ENCODE assay signal across 8 cellular contexts in genomic region chr11:36509694-36510566, GRCh38. TPM values are rescaled to one million over a fixed set of nuclear protein-coding genes. Genes with fewer than 3 reads are reported as not detected.
DNase-seq lines count a peak whose midpoint lies in the region; ATAC-seq and TF ChIP-seq lines count a peak whose summit lies in the region.

Gene TRAF6 (minus strand): TSS chr11:36510272. CDS start chr11:36501515, 8,757 bp downstream.

- DNase-seq in GM06990 (ENCODE audit: extremely low read depth, insufficient read length) (peak; percentile 90), H9 (peak; percentile 89), SK-N-MC (ENCODE audit: low read depth, low spot score) (no peak), glomerular endothelial cell (ENCODE audit: extremely low read depth, low read depth, low spot score) (no peak), omental fat pad (ENCODE audit: low spot score) (peak; percentile 78)
- peak; percentile 90 for DNase-seq in activated naive CD4-positive, alpha-beta T cell treated with anti-CD3 and anti-CD28 coated beads, Interleukin-2, amount 10 ng/mL, durations not matched to agents 7 days and 5 days

- H3K36me3 ChIP-seq in GM06990 (ENCODE audit: control insufficient read depth, insufficient read depth, low read length) (no peaks in the 10 kb centered on the region), Loucy (ENCODE audit: insufficient read depth, low read length) (no peaks in the 10 kb centered on the region), SK-N-MC (ENCODE audit: insufficient read depth, low read length) (no peaks in the 10 kb centered on the region; the same call in 1 of the 2 replicates)

- H2AFZ ChIP-seq in H9 (ENCODE audit: low read length): peak within 1 kb of the TSS; percentile 45
- H2AFZ ChIP-seq in Loucy (ENCODE audit: low read length): peak within 1 kb of the TSS; percentile 97

- peak within 1 kb of the TSS; percentile 99 for H3K18ac ChIP-seq in H9 (ENCODE audit: insufficient read length, low read depth, low read length)

- TF ChIP-seq CTCF in GM06990 (IDR thresholded peaks at IDR 0.05; ENCODE audit: insufficient read depth, low read length, poor library complexity, severe bottlenecking) (peak; percentile 82), H9 (conservative IDR thresholded peaks at IDR 0.05) (peak; percentile 95), Loucy (conservative IDR thresholded peaks at IDR 0.05; ENCODE audit: low read length) (peak; percentile 71), omental fat pad (IDR thresholded peaks at IDR 0.05) (peak in 1 of 3 donors; percentile 57)

- peak within 1 kb of the TSS in 2 of 3 experiments; percentile 87 to 96; a peak in 5 of 7 replicates for H3K27ac Mint-ChIP-seq in H9
- peak within 1 kb of the TSS; percentile 92 for H3K27ac Mint-ChIP-seq in activated naive CD4-positive, alpha-beta T cell treated with anti-CD3 and anti-CD28 coated beads, Interleukin-2, amount 10 ng/mL, durations not matched to agents 7 days and 5 days

- peak within 1 kb of the TSS; percentile 93 to 98 for H3K4me3 Mint-ChIP-seq in H9
- H3K4me3 Mint-ChIP-seq in activated naive CD4-positive, alpha-beta T cell treated with anti-CD3 and anti-CD28 coated beads, Interleukin-2, amount 10 ng/mL, durations not matched to agents 7 days and 5 days: peak within 1 kb of the TSS; percentile 99

- no peak within 1 kb of the TSS for H2BK5ac ChIP-seq in H9 (ENCODE audit: insufficient read length, low read length)

- ATAC-seq in omental fat pad (ENCODE audit: low FRiP score): peak; percentile 98

- H3K27me3 ChIP-seq in GM06990 (replicated peaks; ENCODE audit: control insufficient read depth, insufficient read depth, low read length) (no peaks in the 10 kb centered on the region), H9 (ENCODE audit: insufficient read depth, low read length) (no peaks in the 10 kb centered on the region), Loucy (ENCODE audit: insufficient read depth, low read length, poor library complexity, severe bottlenecking) (no peaks in the 10 kb centered on the region)

- no peak within 1 kb of the TSS for H4K91ac ChIP-seq in H9 (ENCODE audit: insufficient read length, low read depth, low read length)

- peaks cover 0 to 2% (median 0%) of the 10 kb centered on the region in 3 experiments; a peak in 2 of 7 replicates for H3K36me3 Mint-ChIP-seq in H9 (ENCODE audit: insufficient read depth in 1 of 3, low read depth in 3 of 3)
- peaks cover 12% of the 10 kb centered on the region for H3K36me3 Mint-ChIP-seq in activated naive CD4-positive, alpha-beta T cell treated with anti-CD3 and anti-CD28 coated beads, Interleukin-2, amount 10 ng/mL, durations not matched to agents 7 days and 5 days

- H3K23ac ChIP-seq in H9 (ENCODE audit: insufficient read length, low read depth, low read length): no peak within 1 kb of the TSS

- no peaks in the 10 kb centered on the region for H4K20me1 ChIP-seq in H9 (ENCODE audit: control insufficient read depth, insufficient read depth, insufficient read length)
- peaks cover 32% of the 10 kb centered on the region for H4K20me1 ChIP-seq in Loucy (ENCODE audit: insufficient read depth, low read length, poor library complexity, severe bottlenecking)

- H3K9me3 Mint-ChIP-seq in H9: no peaks in the 10 kb centered on the region; a peak in 2 of 5 replicates
- no peaks in the 10 kb centered on the region for H3K9me3 Mint-ChIP-seq in activated naive CD4-positive, alpha-beta T cell treated with anti-CD3 and anti-CD28 coated beads, Interleukin-2, amount 10 ng/mL, durations not matched to agents 7 days and 5 days

- peaks cover 15 to 17% of the 10 kb centered on the region in 2 experiments for H3K4me1 Mint-ChIP-seq in H9
- peaks cover 30% of the 10 kb centered on the region for H3K4me1 Mint-ChIP-seq in activated naive CD4-positive, alpha-beta T cell treated with anti-CD3 and anti-CD28 coated beads, Interleukin-2, amount 10 ng/mL, durations not matched to agents 7 days and 5 days

- H2AK5ac ChIP-seq in H9 (ENCODE audit: insufficient read length, low read length): no peak within 1 kb of the TSS

- 0 out of 2 replicates have a peak, but pooled peaks cover 5% of the 10 kb centered on the region for H3F3A ChIP-seq in Loucy (ENCODE audit: low read depth)

- no peak within 1 kb of the TSS for H2BK20ac ChIP-seq in H9 (ENCODE audit: low read depth, low read length, poor library complexity, severe bottlenecking)

- H3K14ac ChIP-seq in H9 (ENCODE audit: insufficient read depth, low read length): peak within 1 kb of the TSS; percentile 99

- CTCF ChIA-PET in activated naive CD4-positive, alpha-beta T cell treated with anti-CD3 and anti-CD28 coated beads, Interleukin-2, amount 10 ng/mL, durations not matched to agents 7 days and 5 days (lab: Charles Lee): interaction anchor here (0.6 to 3.2 kb wide), 11 partner anchors 9 to 220 kb away, joined by 3 to 17 read pairs (median 6); no protein-coding TSS in a partner anchor

- H3K79me1 ChIP-seq in H9 (ENCODE audit: insufficient read depth, low read depth, low read length, poor library complexity, severe bottlenecking): no peaks in the 10 kb centered on the region

- H2BK15ac ChIP-seq in H9 (ENCODE audit: low read depth, low read length): no peak within 1 kb of the TSS

- H3K4me3 ChIP-seq in GM06990 (replicated peaks; ENCODE audit: low read depth, low read length) (peak within 1 kb of the TSS; percentile 96), Loucy (ENCODE audit: low read length, poor library complexity, severe bottlenecking) (peak within 1 kb of the TSS; percentile 80), SK-N-MC (peak within 1 kb of the TSS; percentile 96)

- H3K79me2 ChIP-seq in H9 (ENCODE audit: insufficient read depth, low read length): no peaks in the 10 kb centered on the region
- H3K79me2 ChIP-seq in Loucy (ENCODE audit: insufficient read depth, low read length): peaks cover 40% of the 10 kb centered on the region

- no peak within 1 kb of the TSS for H3K56ac ChIP-seq in H9 (ENCODE audit: insufficient read length, low read depth, low read length)

- H3K9ac ChIP-seq in H9 (ENCODE audit: extremely low read depth, insufficient read length, low read length): peak within 1 kb of the TSS; percentile 87
- peak within 1 kb of the TSS; percentile 81 for H3K9ac ChIP-seq in Loucy (ENCODE audit: low read depth, low read length, poor library complexity, severe bottlenecking)
- H3K9ac ChIP-seq in SK-N-MC (ENCODE audit: insufficient read length): peak within 1 kb of the TSS; percentile 87

- H3K9me2 ChIP-seq in Loucy (replicated peaks; ENCODE audit: low read depth, low read length): no peaks in the 10 kb centered on the region

- peaks cover 7% of the 10 kb centered on the region for H3K23me2 ChIP-seq in H9 (ENCODE audit: insufficient read length, low read depth, low read length, poor library complexity, severe bottlenecking)

- H3K4me1 ChIP-seq in H9 (ENCODE audit: insufficient read depth, low read length) (peaks cover 2% of the 10 kb centered on the region; the same call in 1 of the 2 replicates), Loucy (ENCODE audit: insufficient read depth, low read length, poor library complexity, severe bottlenecking) (peaks cover 40% of the 10 kb centered on the region)

- H3K9me3 ChIP-seq in H9 (ENCODE audit: control insufficient read depth, low read depth, low read length) (no peaks in the 10 kb centered on the region), Loucy (ENCODE audit: insufficient read depth, low read depth, low read length) (peaks cover 4% of the 10 kb centered on the region; the same call in 1 of the 2 replicates), SK-N-MC (ENCODE audit: low read depth, low read length) (0 out of 2 replicates have a peak, but pooled peaks cover 3% of the 10 kb centered on the region)

- H3T11ph ChIP-seq in H9 (ENCODE audit: low read length): no peak within 1 kb of the TSS

- H2BK120ac ChIP-seq in H9 (ENCODE audit: low read depth, low read length, poor library complexity, severe bottlenecking): no peak within 1 kb of the TSS

- H4K8ac ChIP-seq in H9 (replicated peaks; ENCODE audit: insufficient read length, low read depth, low read length): no peak within 1 kb of the TSS

- H3K4ac ChIP-seq in H9 (ENCODE audit: low read depth, low read length): no peak within 1 kb of the TSS

- H3K27ac ChIP-seq in H9 (ENCODE audit: insufficient read length, low read depth, low read length): no peak within 1 kb of the TSS
- no peak within 1 kb of the TSS for H3K27ac ChIP-seq in SK-N-MC
- H3K27ac ChIP-seq in temporal lobe (ENCODE audit: low read depth, low read length): peak within 1 kb of the TSS; percentile 73

- H3K4me2 ChIP-seq in H9 (ENCODE audit: insufficient read depth, insufficient read length, low read length) (peak within 1 kb of the TSS; percentile 70), Loucy (ENCODE audit: low read depth, low read length, poor library complexity, severe bottlenecking) (peak within 1 kb of the TSS; percentile 79)

- no peak within 1 kb of the TSS for H4K5ac ChIP-seq in H9 (ENCODE audit: insufficient read length, low read depth, low read length)

- no peak within 1 kb of the TSS for H2BK12ac ChIP-seq in H9 (ENCODE audit: insufficient read length, low read depth, low read length)

- peaks cover 25% of the 10 kb centered on the region for H3K27me3 Mint-ChIP-seq in H9 (ENCODE audit: low read depth)
- peaks cover 10% of the 10 kb centered on the region for H3K27me3 Mint-ChIP-seq in activated naive CD4-positive, alpha-beta T cell treated with anti-CD3 and anti-CD28 coated beads, Interleukin-2, amount 10 ng/mL, durations not matched to agents 7 days and 5 days

- WGBS in H9 (ENCODE audit: extremely low coverage, insufficient read length, low lambda C conversion rate): no CpG with 5 or more reads among the region's 80 CpGs

RNA-seq across cellular contexts. Expression of gene TRAF6, which starts in this region (rescaled TPM):
- total RNA-seq in H9 (2021) (9.8 and 9.9 TPM in 2 replicates), glomerular endothelial cell (12.9 and 16.2 TPM in 2 replicates), omental fat pad (10 to 100 TPM; 10.1 to 17.5 (median 13.9) TPM), temporal lobe (11.8 TPM)

Comparison
In these comparisons a context has a peak if more than half of its experiments do, and no peak if none do; other contexts are left out.
1. DNase-seq: peak in GM06990 (single experiment), H9 (single experiment), activated naive CD4-positive, alpha-beta T cell treated with anti-CD3 and anti-CD28 coated beads, Interleukin-2, amount 10 ng/mL, durations not matched to agents 7 days and 5 days (single experiment) and omental fat pad (single experiment); none in SK-N-MC (single experiment) and glomerular endothelial cell (single experiment).
2. Peak in every context shown above with its lines, with median percentiles within 50 percentile points of each other: H3K4me3 ChIP-seq and H3K9ac ChIP-seq.